ENCODE assay signal across 8 cellular contexts in the genomic region with DNA sequence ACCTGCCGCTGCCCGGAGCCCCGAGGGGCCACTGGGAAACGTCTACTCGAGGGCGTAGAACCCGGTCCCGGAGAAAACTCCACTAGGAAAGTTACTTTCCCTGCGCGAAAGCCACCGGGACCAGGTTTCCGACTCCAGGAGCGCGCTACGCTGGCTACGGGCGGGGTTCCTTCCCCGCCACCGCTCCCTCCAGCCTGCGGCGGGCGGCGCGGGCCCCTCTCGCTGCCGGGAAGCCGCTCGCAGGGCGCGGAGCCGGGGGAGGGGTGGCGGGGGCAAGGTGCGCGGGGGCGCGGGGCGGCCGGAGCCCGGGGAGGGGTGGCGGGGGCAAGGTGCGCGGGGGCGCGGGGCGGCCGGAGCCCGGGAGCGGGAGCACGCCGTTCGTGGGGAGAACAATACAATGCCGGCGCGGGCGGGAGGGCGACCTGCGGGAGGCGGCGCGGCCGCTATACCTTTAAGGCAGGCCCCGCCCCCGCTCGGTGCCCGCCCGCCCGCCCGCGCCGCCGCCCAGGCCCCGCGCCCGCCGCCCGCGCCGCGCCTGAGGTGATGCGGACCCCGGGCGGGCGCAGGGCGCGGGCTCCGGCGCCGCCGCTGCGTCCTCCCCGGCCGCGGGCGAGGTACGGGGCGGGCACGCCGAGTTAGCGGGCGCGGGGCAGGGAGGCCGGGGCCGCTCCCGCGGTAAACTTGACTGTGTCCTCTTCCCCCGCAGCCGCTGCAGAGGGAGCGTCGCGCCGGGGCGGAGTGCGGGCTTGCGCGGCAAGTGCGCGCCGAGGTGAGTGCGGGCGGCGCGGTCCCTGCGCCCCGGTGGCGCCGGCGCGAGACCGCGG.
A peak's percentile ranks its signal among the peaks of the same experiment; 100 is the strongest.
DNase-seq lines count a peak whose midpoint lies in the region; ATAC-seq, FAIRE-seq and TF ChIP-seq lines count a peak whose summit lies in the region.

No MANE protein-coding gene starts in this region.

- WGBS in GM12878 (ENCODE audit: insufficient coverage, insufficient replicate concordance, low lambda C conversion rate, missing lambda C conversion rate), result under 1% methylated on average over 49 of the region's 130 CpGs

- no TSS peak for BruUV-seq in GM12878 (replicated peaks; lab: Mats Ljungman, UMichigan)

- peak overlapping the region; percentile 81 for H2AFZ ChIP-seq in GM12878 (ENCODE audit: control insufficient read depth, low read depth, low read length)

- no peak for TF ChIP-seq RAD21 in GM12878 (IDR thresholded peaks at IDR 0.05; ENCODE audit: insufficient read depth, low read depth, low read length)

- no peak for FAIRE-seq in GM12878 (lab: Jason Lieb, UNC)

- no peaks in the 10 kb centered on the region for H3K27me3 ChIP-seq in GM12878 (replicated peaks in 1 of 2; ENCODE audit: control insufficient read depth in 2 of 2, insufficient read depth in 2 of 2, low read length in 1 of 2)

- peak overlapping the region; percentile 99 for H3K27ac ChIP-seq in RWPE1
- peak overlapping the region; percentile 69 for H3K27ac ChIP-seq in GM12878 (ENCODE audit: control insufficient read depth, insufficient read depth)

- H3K4me2 ChIP-seq in GM12878 (ENCODE audit: control insufficient read depth, insufficient read depth), result peak overlapping the region; percentile 90

- RAD21 ChIA-PET in GM12878 (lab: Charles Lee; ENCODE audit: unreplicated experiment), result no interaction called here

- intact Hi-C loops in GM12878 (cut with micrococcal nuclease; ENCODE audit: unreplicated experiment), result loop anchor here (10.0 kb wide), 1 partner anchor 220 kb away; no protein-coding TSS in a partner anchor

- H3K4me1 ChIP-seq in GM12878 (ENCODE audit: control insufficient read depth, insufficient read depth, low read length), result no peaks in the 10 kb centered on the region; the same call in 1 of the 2 replicates

- H3K9me3 ChIP-seq in GM12878 (replicated peaks; ENCODE audit: control insufficient read depth, insufficient read depth, low read length), result no peaks in the 10 kb centered on the region
- no peaks in the 10 kb centered on the region for H3K9me3 ChIP-seq in iPS-18c (ENCODE audit: control insufficient read depth, insufficient read depth, low read length)

- no peak for TF ChIP-seq EP300 in GM12878 (IDR thresholded peaks at IDR 0.05; ENCODE audit: borderline replicate concordance in 1 of 2, control insufficient read depth in 1 of 2, low read depth in 2 of 2, low read length in 2 of 2)

- H3K36me3 ChIP-seq in GM12878 (ENCODE audit: control insufficient read depth in 2 of 2, insufficient read depth in 2 of 2, low read length in 1 of 2), result no peaks in the 10 kb centered on the region

- SMC1A ChIA-PET in GM12878 (lab: Charles Lee; ENCODE audit: uncharacterized antibody, unreplicated experiment), result no interaction called here

- no peaks in the 10 kb centered on the region; the same call in 1 of the 2 replicates for H3K79me2 ChIP-seq in GM12878 (ENCODE audit: control insufficient read depth, insufficient read depth, low read length)

- peak overlapping the region; percentile 78 for H3K9ac ChIP-seq in GM12878 (ENCODE audit: control insufficient read depth, insufficient read depth, low read length)

- in situ Hi-C loops in GM12878 (cut with MboI), result no loop called here

- peak; percentile 60 for TF ChIP-seq POLR2A in GM12878 (IDR thresholded peaks at IDR 0.05; ENCODE audit: low read depth, low read length)

- peak; percentile 64 for ATAC-seq in HG03064 (IDR thresholded peaks at IDR 0.05; ENCODE audit: low read depth, unreplicated experiment)
- ATAC-seq in GM12878, result peak; percentile 84

- DNase-seq in NOMO-1 (lab: John Stamatoyannopoulos, UW; ENCODE audit: unreplicated experiment in 2 of 2) (peak; percentile 5 to 14), NOMO-1 treated with dmso at 0.1 percent for 144 hours (lab: John Stamatoyannopoulos, UW; ENCODE audit: unreplicated experiment) (no peak), RWPE1 (ENCODE audit: low spot score) (peak; percentile 67), GM12878 (ENCODE audit: low read depth, low spot score) (no peak), putamen (ENCODE audit: low spot score) (no peak)
- peak; percentile 38 for DNase-seq in stimulated activated CD4-positive, alpha-beta T cell treated with anti-CD3 and anti-CD28 coated beads, Interleukin-12 subunit alpha, Interleukin-12 subunit beta, amount 100 ng/mL, for 4 hours

- CTCF ChIA-PET in RWPE1 (lab: Yijun Ruan, JAX) (no interaction called here), GM12878 (lab: Yijun Ruan, JAX) (no interaction called here)

- H3K4me3 ChIP-seq in GM12878 (peak overlapping the region; percentile 77), iPS-18c (ENCODE audit: insufficient read depth, low read depth, low read length) (peak overlapping the region; percentile 63)

- no peaks in the 10 kb centered on the region for H4K20me1 ChIP-seq in GM12878 (ENCODE audit: control insufficient read depth, insufficient read depth)

- POLR2A ChIA-PET in RWPE1 (lab: Yijun Ruan, JAX; ENCODE audit: low non-redundant PET), result no interaction called here
- POLR2A ChIA-PET in GM12878 (lab: Charles Lee), result no interaction called here

- TF ChIP-seq CTCF in RWPE1 (conservative IDR thresholded peaks at IDR 0.05; ENCODE audit: low read depth) (no peak), GM12878 (IDR thresholded peaks at IDR 0.05 in 2 of 3, conservative IDR thresholded peaks at IDR 0.05 in 1 of 3; ENCODE audit: control insufficient read depth in 2 of 3, extremely low read depth in 1 of 3, insufficient read depth in 1 of 3, low read depth in 3 of 3, low read length in 3 of 3) (no peak)

TF ChIP-seq in GM12878, 131 proteins besides CTCF, POLR2A, EP300 and RAD21 (continues in another document):
- TF ChIP-seq BMI1 (IDR thresholded peaks at IDR 0.05; ENCODE audit: borderline replicate concordance) (no peak), ZNF207 (IDR thresholded peaks at IDR 0.05; ENCODE audit: borderline replicate concordance) (no peak), CREM (IDR thresholded peaks at IDR 0.05; ENCODE audit: low read depth) (0 out of 2 replicates have a peak, but pooled peaks have one; percentile 5), ESRRA (IDR thresholded peaks at IDR 0.05; ENCODE audit: low read length) (no peak), TBL1XR1 (IDR thresholded peaks at IDR 0.05; ENCODE audit: low read depth, low read length) (no peak), RBBP5 (conservative IDR thresholded peaks at IDR 0.05) (no peak), SMARCA5 (IDR thresholded peaks at IDR 0.05) (peak; percentile 46; the same call in 1 of the 2 replicates), IKZF1 (conservative IDR thresholded peaks at IDR 0.05) (peak; percentile 51), SUZ12 (IDR thresholded peaks at IDR 0.05; ENCODE audit: unreplicated experiment) (no peak), POLR2AphosphoS2 (IDR thresholded peaks at IDR 0.05; ENCODE audit: low read depth, low read length) (no peak), KDM1A (IDR thresholded peaks at IDR 0.05; ENCODE audit: borderline replicate concordance) (no peak), DPF2 (IDR thresholded peaks at IDR 0.05) (peak; percentile 60; the same call in 1 of the 2 replicates), IRF4 (IDR thresholded peaks at IDR 0.05; ENCODE audit: low read depth, low read length) (no peak)
- TF ChIP-seq, protein P1, sequence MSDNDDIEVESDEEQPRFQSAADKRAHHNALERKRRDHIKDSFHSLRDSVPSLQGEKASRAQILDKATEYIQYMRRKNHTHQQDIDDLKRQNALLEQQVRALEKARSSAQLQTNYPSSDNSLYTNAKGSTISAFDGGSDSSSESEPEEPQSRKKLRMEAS (IDR thresholded peaks at IDR 0.05; ENCODE audit: low read depth, low read length), result no peak
- TF ChIP-seq, protein P2, sequence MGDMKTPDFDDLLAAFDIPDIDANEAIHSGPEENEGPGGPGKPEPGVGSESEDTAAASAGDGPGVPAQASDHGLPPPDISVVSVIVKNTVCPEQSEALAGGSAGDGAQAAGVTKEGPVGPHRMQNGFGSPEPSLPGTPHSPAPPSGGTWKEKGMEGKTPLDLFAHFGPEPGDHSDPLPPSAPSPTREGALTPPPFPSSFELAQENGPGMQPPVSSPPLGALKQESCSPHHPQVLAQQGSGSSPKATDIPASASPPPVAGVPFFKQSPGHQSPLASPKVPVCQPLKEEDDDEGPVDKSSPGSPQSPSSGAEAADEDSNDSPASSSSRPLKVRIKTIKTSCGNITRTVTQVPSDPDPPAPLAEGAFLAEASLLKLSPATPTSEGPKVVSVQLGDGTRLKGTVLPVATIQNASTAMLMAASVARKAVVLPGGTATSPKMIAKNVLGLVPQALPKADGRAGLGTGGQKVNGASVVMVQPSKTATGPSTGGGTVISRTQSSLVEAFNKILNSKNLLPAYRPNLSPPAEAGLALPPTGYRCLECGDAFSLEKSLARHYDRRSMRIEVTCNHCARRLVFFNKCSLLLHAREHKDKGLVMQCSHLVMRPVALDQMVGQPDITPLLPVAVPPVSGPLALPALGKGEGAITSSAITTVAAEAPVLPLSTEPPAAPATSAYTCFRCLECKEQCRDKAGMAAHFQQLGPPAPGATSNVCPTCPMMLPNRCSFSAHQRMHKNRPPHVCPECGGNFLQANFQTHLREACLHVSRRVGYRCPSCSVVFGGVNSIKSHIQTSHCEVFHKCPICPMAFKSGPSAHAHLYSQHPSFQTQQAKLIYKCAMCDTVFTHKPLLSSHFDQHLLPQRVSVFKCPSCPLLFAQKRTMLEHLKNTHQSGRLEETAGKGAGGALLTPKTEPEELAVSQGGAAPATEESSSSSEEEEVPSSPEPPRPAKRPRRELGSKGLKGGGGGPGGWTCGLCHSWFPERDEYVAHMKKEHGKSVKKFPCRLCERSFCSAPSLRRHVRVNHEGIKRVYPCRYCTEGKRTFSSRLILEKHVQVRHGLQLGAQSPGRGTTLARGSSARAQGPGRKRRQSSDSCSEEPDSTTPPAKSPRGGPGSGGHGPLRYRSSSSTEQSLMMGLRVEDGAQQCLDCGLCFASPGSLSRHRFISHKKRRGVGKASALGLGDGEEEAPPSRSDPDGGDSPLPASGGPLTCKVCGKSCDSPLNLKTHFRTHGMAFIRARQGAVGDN (IDR thresholded peaks at IDR 0.05), result no peak
- TF ChIP-seq, protein P3, sequence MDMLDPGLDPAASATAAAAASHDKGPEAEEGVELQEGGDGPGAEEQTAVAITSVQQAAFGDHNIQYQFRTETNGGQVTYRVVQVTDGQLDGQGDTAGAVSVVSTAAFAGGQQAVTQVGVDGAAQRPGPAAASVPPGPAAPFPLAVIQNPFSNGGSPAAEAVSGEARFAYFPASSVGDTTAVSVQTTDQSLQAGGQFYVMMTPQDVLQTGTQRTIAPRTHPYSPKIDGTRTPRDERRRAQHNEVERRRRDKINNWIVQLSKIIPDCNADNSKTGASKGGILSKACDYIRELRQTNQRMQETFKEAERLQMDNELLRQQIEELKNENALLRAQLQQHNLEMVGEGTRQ (IDR thresholded peaks at IDR 0.05; ENCODE audit: borderline replicate concordance, low read depth, low read length), result no peak

Comparison
In these comparisons a context has a peak if more than half of its experiments do, and no peak if none do; other contexts are left out.
1. DNase-seq: peak in NOMO-1 (2 of 2), RWPE1 (single experiment) and stimulated activated CD4-positive, alpha-beta T cell treated with anti-CD3 and anti-CD28 coated beads, Interleukin-12 subunit alpha, Interleukin-12 subunit beta, amount 100 ng/mL, for 4 hours (single experiment); none in NOMO-1 treated with dmso at 0.1 percent for 144 hours (single experiment), GM12878 (single experiment) and putamen (single experiment).